ENCODE assay signal across 15 cellular contexts in the genomic region with DNA sequence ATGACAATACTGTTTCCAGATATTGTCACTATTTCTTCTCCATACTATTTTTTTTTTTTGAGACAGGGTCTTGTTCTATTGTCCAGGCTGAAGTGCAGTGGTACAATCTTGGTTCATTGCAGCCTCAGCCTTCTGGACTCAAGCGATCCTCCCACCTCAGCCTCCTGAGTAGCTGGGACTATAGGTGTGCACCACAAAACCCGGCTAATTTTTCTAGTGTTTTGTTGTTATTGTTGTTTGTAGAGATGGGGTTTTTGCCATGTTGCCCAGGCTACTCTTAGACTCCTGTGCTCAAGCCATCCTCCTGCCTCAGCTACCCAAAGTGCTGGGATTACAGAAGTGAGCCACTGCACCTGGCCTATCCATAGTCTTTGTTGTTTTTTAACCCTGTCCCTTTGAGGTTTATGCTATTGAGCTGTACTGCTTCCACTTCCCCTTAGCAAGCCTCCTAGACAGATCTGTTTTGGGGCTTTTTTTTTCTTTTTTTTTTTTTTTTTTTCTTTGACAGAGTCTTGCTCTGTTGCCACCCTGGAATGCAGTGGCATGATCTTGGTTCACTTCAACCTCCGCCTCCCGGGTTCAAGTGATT. TPM values are rescaled to one million over a fixed set of nuclear protein-coding genes. Genes with fewer than 3 reads are reported as not detected.
DNase-seq lines count a peak whose midpoint lies in the region; ATAC-seq, FAIRE-seq and TF ChIP-seq lines count a peak whose summit lies in the region.
"Had no signal": no experiment of that assay in that cellular context is flagged by ENCODE, and none has a peak within 500 bp of the region (broad histone marks: within the 10 kb centered on the region; RNA-seq: fewer than 3 reads in every experiment).

No MANE protein-coding gene starts in this region.

- H2AFZ ChIP-seq in GM12878 (ENCODE audit: control insufficient read depth, low read depth, low read length), result no peak overlapping the region
- H2AFZ ChIP-seq in neuronal stem cell (ENCODE audit: low read length), result no peak overlapping the region

- BruUV-seq in GM12878 (replicated peaks; lab: Mats Ljungman, UMichigan), result no TSS peak

- H2BK5ac ChIP-seq in neuronal stem cell (ENCODE audit: low read length), result no peak overlapping the region

- no peak overlapping the region for H3K9ac ChIP-seq in BLaER1
- no peak overlapping the region for H3K9ac ChIP-seq in GM12878 (ENCODE audit: control insufficient read depth, insufficient read depth, low read length)
- no peak overlapping the region for H3K9ac ChIP-seq in neuronal stem cell (ENCODE audit: low read depth, low read length, poor library complexity)

- H4K8ac ChIP-seq in neuronal stem cell (ENCODE audit: low read depth, low read length), result no peak overlapping the region

- H3K27me3 Mint-ChIP-seq in IgD-negative memory B cell, result peaks cover 1% of the 10 kb centered on the region
- H3K27me3 Mint-ChIP-seq: activated naive CD8-positive, alpha-beta T cell treated with anti-CD3 and anti-CD28 coated beads for 36 hours had no signal

- no peaks in the 10 kb centered on the region for H4K20me1 ChIP-seq in BLaER1
- H4K20me1 ChIP-seq in GM12878 (ENCODE audit: control insufficient read depth, insufficient read depth), result no peaks in the 10 kb centered on the region

- TF ChIP-seq RAD21 in GM12878 (IDR thresholded peaks at IDR 0.05; ENCODE audit: insufficient read depth, low read depth, low read length), result no peak

- TF ChIP-seq EP300 in GM12878 (IDR thresholded peaks at IDR 0.05; ENCODE audit: borderline replicate concordance in 1 of 2, control insufficient read depth in 1 of 2, low read depth in 2 of 2, low read length in 2 of 2), result peak in 1 of 2 experiments; percentile 28; a peak in 1 of 4 replicates

- TF ChIP-seq CTCF in GM12864 (IDR thresholded peaks at IDR 0.05; ENCODE audit: low read depth, low read length, missing control alignments) (no peak), GM12878 (IDR thresholded peaks at IDR 0.05 in 2 of 3, conservative IDR thresholded peaks at IDR 0.05 in 1 of 3; ENCODE audit: control insufficient read depth in 2 of 3, extremely low read depth in 1 of 3, insufficient read depth in 1 of 3, low read depth in 3 of 3, low read length in 3 of 3) (no peak)

- H3K36me3 ChIP-seq in BLaER1, result no peaks in the 10 kb centered on the region
- H3K36me3 ChIP-seq in GM12878 (ENCODE audit: control insufficient read depth in 2 of 2, insufficient read depth in 2 of 2, low read length in 1 of 2), result no peaks in the 10 kb centered on the region
- H3K36me3 ChIP-seq in neuronal stem cell (replicated peaks in 1 of 2; ENCODE audit: control insufficient read depth in 2 of 2, insufficient read depth in 2 of 2, low read length in 2 of 2), result no peaks in the 10 kb centered on the region
- H3K36me3 ChIP-seq: cardiac muscle cell, gastrocnemius medialis had no signal

- H3K4me1 Mint-ChIP-seq in IgD-negative memory B cell, result peaks cover 18 to 23% (median 21%) of the 10 kb centered on the region in 3 donors

- H2BK120ac ChIP-seq in neuronal stem cell (ENCODE audit: low read depth, low read length), result no peak overlapping the region

- no peak overlapping the region for H4K91ac ChIP-seq in neuronal stem cell (ENCODE audit: low read depth, low read length, poor library complexity)

- no peak overlapping the region for H3K4ac ChIP-seq in neuronal stem cell (ENCODE audit: low read length)

- H3K27ac Mint-ChIP-seq in IgD-negative memory B cell, result peak overlapping the region; percentile 98 to 99 (median 98)

- no peaks in the 10 kb centered on the region for H3K79me2 ChIP-seq in GM12878 (ENCODE audit: control insufficient read depth, insufficient read depth, low read length)

- H3K18ac ChIP-seq in neuronal stem cell (ENCODE audit: low read length), result no peak overlapping the region

- in situ Hi-C loops in GM12878 (cut with MboI), result no loop called here

- CTCF ChIA-PET in GM12878 (lab: Yijun Ruan, JAX), result interaction anchor here (0.6 to 10.9 kb wide), 8 partner anchors 9 to 213 kb away, joined by 3 to 199 read pairs (median 6); a partner anchor contains a TSS

- peak; percentile 88 for ATAC-seq in GM12878
- ATAC-seq: gastrocnemius medialis had no signal

- peak overlapping the region; percentile 48 for H3K4me2 ChIP-seq in BLaER1
- H3K4me2 ChIP-seq in GM12878 (ENCODE audit: control insufficient read depth, insufficient read depth), result no peak overlapping the region
- H3K4me2 ChIP-seq in neuronal stem cell (ENCODE audit: insufficient read depth, low read length, poor library complexity, severe bottlenecking), result no peak overlapping the region

- no peaks in the 10 kb centered on the region for H3K79me1 ChIP-seq in neuronal stem cell (ENCODE audit: low read depth, low read length)

- FAIRE-seq in GM12878 (lab: Jason Lieb, UNC), result peak; percentile 77
- FAIRE-seq: keratinocyte, TTC549 had no signal

- H3K27me3 ChIP-seq in BLaER1 (no peaks in the 10 kb centered on the region), GM12878 (replicated peaks in 1 of 2; ENCODE audit: control insufficient read depth in 2 of 2, insufficient read depth in 2 of 2, low read length in 1 of 2) (no peaks in the 10 kb centered on the region), neuronal stem cell (ENCODE audit: control insufficient read depth in 3 of 3, insufficient read depth in 3 of 3, low read depth in 1 of 3, low read length in 3 of 3) (no peaks in the 10 kb centered on the region)
- H3K27me3 ChIP-seq: cardiac muscle cell had no signal

- H3K4me1 ChIP-seq in BLaER1 (peaks cover 43% of the 10 kb centered on the region), GM12878 (ENCODE audit: control insufficient read depth, insufficient read depth, low read length) (peaks cover 19% of the 10 kb centered on the region), neuronal stem cell (ENCODE audit: control insufficient read depth in 2 of 2, insufficient read depth in 1 of 2, low read depth in 1 of 2, low read length in 2 of 2) (no peaks in the 10 kb centered on the region)
- H3K4me1 ChIP-seq: gastrocnemius medialis had no signal

- H3K27ac ChIP-seq in BLaER1, result peak overlapping the region; percentile 5; the same call in 1 of the 2 replicates
- H3K27ac ChIP-seq in GM12878 (ENCODE audit: control insufficient read depth, insufficient read depth), result peak overlapping the region; percentile 5
- H3K27ac ChIP-seq in neuronal stem cell (replicated peaks; ENCODE audit: low read length), result no peak overlapping the region
- H3K27ac ChIP-seq: cardiac muscle cell, gastrocnemius medialis had no signal

- peak overlapping the region; percentile 41 to 87 (median 69) for H3K4me3 Mint-ChIP-seq in IgD-negative memory B cell
- H3K4me3 Mint-ChIP-seq: activated naive CD8-positive, alpha-beta T cell treated with anti-CD3 and anti-CD28 coated beads for 36 hours had no signal

- DNase-seq in GM12864 (ENCODE audit: low read depth) (peak; percentile 64), GM12878 (ENCODE audit: low read depth, low spot score) (no peak), islet precursor cell (no peak), neuronal stem cell (ENCODE audit: low spot score) (no peak), NCI-H1105 treated with DMSO at 0.1 percent for 48 hours (lab: John Stamatoyannopoulos, UW) (no peak), NCI-H446 (lab: John Stamatoyannopoulos, UW) (no peak)
- DNase-seq: activated naive CD8-positive, alpha-beta T cell treated with anti-CD3 and anti-CD28 coated beads for 36 hours; gastrocnemius medialis had no signal

- H3K9me3 Mint-ChIP-seq in IgD-negative memory B cell, result no peaks in the 10 kb centered on the region
- H3K9me3 Mint-ChIP-seq: activated naive CD8-positive, alpha-beta T cell treated with anti-CD3 and anti-CD28 coated beads for 36 hours had no signal

- SMC1A ChIA-PET in GM12878 (lab: Charles Lee; ENCODE audit: uncharacterized antibody, unreplicated experiment), result interaction anchor here (0.6 to 7.2 kb wide), 6 partner anchors 8 to 490 kb away, joined by 3 to 99 read pairs (median 8); a partner anchor contains a TSS

- H2BK15ac ChIP-seq in neuronal stem cell (ENCODE audit: low read length), result no peak overlapping the region

- TF ChIP-seq POLR2A in GM12878 (IDR thresholded peaks at IDR 0.05; ENCODE audit: low read depth, low read length), result no peak

- WGBS in GM12878 (ENCODE audit: insufficient coverage, insufficient replicate concordance, low lambda C conversion rate, missing lambda C conversion rate), result 42% methylated on average over 4 of the region's 4 CpGs
- WGBS in neuronal stem cell (ENCODE audit: extremely low coverage in 2 of 2, insufficient read length in 2 of 2, insufficient replicate concordance in 1 of 2), 2 donors, result no CpG with 5 or more reads among the region's 4 CpGs

- POLR2A ChIA-PET in GM12878 (lab: Charles Lee), result interaction anchor here (0.6 to 1.0 kb wide), 6 partner anchors 17 to 592 kb away, joined by 3 to 9 read pairs (median 5); no protein-coding TSS in a partner anchor

- H2AK5ac ChIP-seq in neuronal stem cell (ENCODE audit: low read depth, low read length), result no peak overlapping the region

- no peak overlapping the region for H3K4me3 ChIP-seq in BLaER1
- H3K4me3 ChIP-seq in GM12864 (ENCODE audit: low read depth, low read length), result no peak overlapping the region
- no peak overlapping the region for H3K4me3 ChIP-seq in GM12878
- no peak overlapping the region for H3K4me3 ChIP-seq in neuronal stem cell (ENCODE audit: low read length in 2 of 2)
- H3K4me3 ChIP-seq: cardiac muscle cell, gastrocnemius medialis had no signal

- no peak overlapping the region for H3K14ac ChIP-seq in neuronal stem cell (ENCODE audit: low read length)

- H3K9me3 ChIP-seq in BLaER1, result no peaks in the 10 kb centered on the region
- no peaks in the 10 kb centered on the region for H3K9me3 ChIP-seq in GM12878 (replicated peaks; ENCODE audit: control insufficient read depth, insufficient read depth, low read length)
- H3K9me3 ChIP-seq in neuronal stem cell (replicated peaks in 1 of 2; ENCODE audit: control insufficient read depth in 2 of 2, insufficient read depth in 1 of 2, low read depth in 1 of 2, low read length in 2 of 2), result no peaks in the 10 kb centered on the region
- H3K9me3 ChIP-seq: gastrocnemius medialis had no signal

- H2BK12ac ChIP-seq in neuronal stem cell (ENCODE audit: low read length), result no peak overlapping the region

- intact Hi-C loops in GM12878 (cut with micrococcal nuclease; ENCODE audit: unreplicated experiment), result no loop called here

- no peak overlapping the region for H3K23ac ChIP-seq in neuronal stem cell (ENCODE audit: low read depth, low read length, poor library complexity)

- RAD21 ChIA-PET in GM12878 (lab: Charles Lee; ENCODE audit: unreplicated experiment), result interaction anchor here (0.6 to 3.9 kb wide), 8 partner anchors 9 to 951 kb away, joined by 3 to 55 read pairs (median 10); a partner anchor contains a TSS

- no peaks in the 10 kb centered on the region for H3K36me3 Mint-ChIP-seq in IgD-negative memory B cell
- H3K36me3 Mint-ChIP-seq: activated naive CD8-positive, alpha-beta T cell treated with anti-CD3 and anti-CD28 coated beads for 36 hours had no signal

RNA-seq across cellular contexts. Expression of a gene that starts 27.6 kb away (rescaled TPM):
- polyA plus RNA-seq in IgD-negative memory B cell, result 0.44 TPM
- total RNA-seq in GM12878 (2013; cell fraction: nucleolus; rRNA removed), result 16.6 and 22.1 TPM in 2 replicates
- 9.0 and 13.6 TPM in 2 replicates for total RNA-seq in GM12878 (2014; rRNA removed)
- 4.5 and 5.0 TPM in 2 replicates for total RNA-seq in GM12878 (2014; rRNA removed; fragmentation: Illumina TruSeq; extraction: Trizol)
- total RNA-seq in GM12878 (2021), result 14.1 and 16.6 TPM in 2 replicates
- 2.2 TPM for polyA plus RNA-seq in GM12878 (2011; ENCODE audit: low read depth)
- 1.3 and 2.2 TPM in 2 replicates for polyA plus RNA-seq in GM12878 (2011; rRNA removed)
- 1.8 and 3.8 TPM in 2 replicates for polyA plus RNA-seq in GM12878 (2011; cell fraction: cytosol; rRNA removed)
- polyA plus RNA-seq in GM12878 (2011; cell fraction: nucleus; rRNA removed), result 23.0 and 24.8 TPM in 2 replicates
- polyA plus RNA-seq in GM12878 (2012), result 9.2 and 10.8 TPM in 2 replicates
- polyA plus RNA-seq in GM12878 (2014; fragmentation: Illumina TruSeq; extraction: Trizol), result 1.1 and 2.5 TPM in 2 replicates
- under 1 TPM; 0.11 to 0.16 TPM for polyA plus RNA-seq in GM12878 (2014; fragmentation: Nextera tagmentation; extraction: Ambion mirVana)
- polyA plus RNA-seq in GM12878 (2014; rRNA removed), result 9.9 and 15.1 TPM in 2 replicates
- 1 to 10 TPM in 1 of 2 experiments, under 1 TPM in 1; 0.53 to 2.7 TPM for polyA plus RNA-seq in GM12878 (2016; fragmentation: Nextera tagmentation; extraction: Ambion mirVana)
- polyA minus RNA-seq in GM12878 (2011; rRNA and poly(A)+ RNA removed), result 3.1 and 9.0 TPM in 2 replicates
- polyA minus RNA-seq in GM12878 (2011; cell fraction: cytosol; rRNA and poly(A)+ RNA removed), result 4.5 and 4.6 TPM in 2 replicates
- polyA minus RNA-seq in GM12878 (2011; cell fraction: nucleus; rRNA and poly(A)+ RNA removed), result 6.2 and 11.0 TPM in 2 replicates
- 13.5 TPM for polyA plus RNA-seq in neuronal stem cell (2013, experiment 1 of 2)
- polyA plus RNA-seq in neuronal stem cell (2013, experiment 2 of 2), result 13.6 TPM

RNA-seq across cellular contexts. Expression of a gene that starts 54.5 kb away (rescaled TPM):
- not detected for polyA plus RNA-seq in IgD-negative memory B cell
- total RNA-seq in GM12878 (2013; cell fraction: nucleolus; rRNA removed), result not detected in 2 replicates
- not detected in 2 replicates for total RNA-seq in GM12878 (2014; rRNA removed)
- total RNA-seq in GM12878 (2014; rRNA removed; fragmentation: Illumina TruSeq; extraction: Trizol), result not detected in 2 replicates
- not detected in 2 replicates for total RNA-seq in GM12878 (2021)
- polyA plus RNA-seq in GM12878 (2011; ENCODE audit: low read depth), result not detected
- not detected in 2 replicates for polyA plus RNA-seq in GM12878 (2011; rRNA removed)
- polyA plus RNA-seq in GM12878 (2011; cell fraction: cytosol; rRNA removed), result not detected in 2 replicates
- polyA plus RNA-seq in GM12878 (2011; cell fraction: nucleus; rRNA removed), result not detected in 2 replicates
- polyA plus RNA-seq in GM12878 (2012), result 0.15 and 0.38 TPM in 2 replicates
- not detected in 2 replicates for polyA plus RNA-seq in GM12878 (2014; fragmentation: Illumina TruSeq; extraction: Trizol)
- under 1 TPM; 0.04 to 0.14 TPM for polyA plus RNA-seq in GM12878 (2014; fragmentation: Nextera tagmentation; extraction: Ambion mirVana)
- not detected in 2 replicates for polyA plus RNA-seq in GM12878 (2014; rRNA removed)
- under 1 TPM in 1 of 2 experiments, not detected in 1; 0.10 TPM for polyA plus RNA-seq in GM12878 (2016; fragmentation: Nextera tagmentation; extraction: Ambion mirVana)
- not detected in 2 replicates for polyA minus RNA-seq in GM12878 (2011; rRNA and poly(A)+ RNA removed)
- not detected in 2 replicates for polyA minus RNA-seq in GM12878 (2011; cell fraction: cytosol; rRNA and poly(A)+ RNA removed)
- not detected in 2 replicates for polyA minus RNA-seq in GM12878 (2011; cell fraction: nucleus; rRNA and poly(A)+ RNA removed)
- not detected for polyA plus RNA-seq in neuronal stem cell (2013, experiment 1 of 2)
- polyA plus RNA-seq in neuronal stem cell (2013, experiment 2 of 2), result not detected
- total RNA-seq: activated naive CD8-positive, alpha-beta T cell treated with anti-CD3 and anti-CD28 coated beads for 36 hours; cardiac muscle cell; gastrocnemius medialis; renal cortical epithelial cell; RPMI7951 had no signal
- polyA plus RNA-seq: keratinocyte had no signal
